Comparison of ENCODE assay signal across 26 cellular contexts in genomic region chr4:39054497-39054896, GRCh38. TPM values are rescaled to one million over a fixed set of nuclear protein-coding genes. Genes with fewer than 3 reads are reported as not detected.
A peak's percentile ranks its signal among the peaks of the same experiment; 100 is the strongest.
DNase-seq lines count a peak whose midpoint lies in the region; ATAC-seq, FAIRE-seq and TF ChIP-seq lines count a peak whose summit lies in the region.
"Had no signal": no experiment of that assay in that cellular context is flagged by ENCODE, and none has a peak within 500 bp of the region (broad histone marks: within the 10 kb centered on the region; RNA-seq: fewer than 3 reads in every experiment).

No MANE protein-coding gene starts in this region.

- TF ChIP-seq RAD21 in A549 (conservative IDR thresholded peaks at IDR 0.05 in 1 of 2, IDR thresholded peaks at IDR 0.05 in 1 of 2) = no peak

- FAIRE-seq in A549 (lab: Jason Lieb, UNC) (no peak), D721Med (lab: Jason Lieb, UNC) (peak; percentile 72)
- FAIRE-seq: frontal cortex, GM19239 had no signal

- no peak overlapping the region for H3K4me3 Mint-ChIP-seq in activated CD4-positive, alpha-beta memory T cell treated with anti-CD3 and anti-CD28 coated beads, Interleukin-2, amount 10 ng/mL, durations not matched to agents 7 days and 5 days
- H3K4me3 Mint-ChIP-seq: activated T-cell treated with anti-CD3 and anti-CD28 coated beads, Interleukin-2, amount 50 U/mL, for 24 hours; nephron had no signal

- TF ChIP-seq CTCF in A549 (IDR thresholded peaks at IDR 0.05) (no peak), D721Med (IDR thresholded peaks at IDR 0.05; ENCODE audit: insufficient read depth, missing control alignments) (no peak), omental fat pad (IDR thresholded peaks at IDR 0.05) (no peak)

- POLR2A ChIA-PET in A549 (lab: Yijun Ruan, JAX) = no interaction called here
- POLR2A ChIA-PET in activated CD4-positive, alpha-beta memory T cell treated with anti-CD3 and anti-CD28 coated beads, Interleukin-2, amount 10 ng/mL, durations not matched to agents 7 days and 5 days (lab: Charles Lee) = interaction anchor here (2.4 kb wide), 1 partner anchor 10 kb away, joined by 8 read pairs; no protein-coding TSS in a partner anchor

- peak overlapping the region; percentile 40; the same call in 2 of the 3 replicates for H3K4me2 ChIP-seq in A549

- H3K4me3 ChIP-seq in A549 = no peak overlapping the region
- H3K4me3 ChIP-seq: adrenal gland, colonic mucosa, esophagus muscularis mucosa, thyroid gland had no signal

- peaks cover 18% of the 10 kb centered on the region for H3K4me1 Mint-ChIP-seq in activated CD4-positive, alpha-beta memory T cell treated with anti-CD3 and anti-CD28 coated beads, Interleukin-2, amount 10 ng/mL, durations not matched to agents 7 days and 5 days
- H3K4me1 Mint-ChIP-seq: nephron had no signal

- H3K27ac Mint-ChIP-seq in activated CD4-positive, alpha-beta memory T cell treated with anti-CD3 and anti-CD28 coated beads, Interleukin-2, amount 10 ng/mL, durations not matched to agents 7 days and 5 days = no peak overlapping the region
- H3K27ac Mint-ChIP-seq: activated T-cell treated with anti-CD3 and anti-CD28 coated beads, Interleukin-2, amount 50 U/mL, for 24 hours; nephron had no signal

- H3K9me3 Mint-ChIP-seq in activated CD4-positive, alpha-beta memory T cell treated with anti-CD3 and anti-CD28 coated beads, Interleukin-2, amount 10 ng/mL, durations not matched to agents 7 days and 5 days = no peaks in the 10 kb centered on the region
- H3K9me3 Mint-ChIP-seq: activated T-cell treated with anti-CD3 and anti-CD28 coated beads, Interleukin-2, amount 50 U/mL, for 24 hours; nephron had no signal

- DNase-seq in A549 (ENCODE audit: low read depth in 1 of 2, low spot score in 1 of 2) = no peak
- DNase-seq in D721Med (ENCODE audit: insufficient read length, low spot score) = no peak
- peak; percentile 97 for DNase-seq in NCI-H82 treated with DMSO at 0.1 percent for 48 hours (lab: John Stamatoyannopoulos, UW; ENCODE audit: unreplicated experiment)
- DNase-seq in iris pigment epithelial cell (ENCODE audit: low read depth) = peak; percentile 21
- DNase-seq in activated CD4-positive, alpha-beta memory T cell treated with anti-CD3 and anti-CD28 coated beads, Interleukin-2, amount 10 ng/mL, durations not matched to agents 7 days and 5 days = no peak
- no peak for DNase-seq in omental fat pad (ENCODE audit: low spot score)
- no peak for DNase-seq in cortex of kidney (lab: John Stamatoyannopoulos, UW)
- DNase-seq: activated CD8-positive, alpha-beta memory T cell treated with anti-CD3 and anti-CD28 coated beads for 24 hours; activated naive CD4-positive, alpha-beta T cell; activated T-cell treated with anti-CD3 and anti-CD28 coated beads, Interleukin-2, amount 50 U/mL, for 24 hours; adrenal gland; Calu3; colonic mucosa; hippocampal formation; NCI-H1105; NCI-H2107; OCI-M1; stimulated activated naive CD8-positive, alpha-beta T cell treated with anti-CD3 and anti-CD28 coated beads, Interleukin-15, Interleukin-2, amounts not matched to agents 100 U/mL and 50 U/mL, for 24 hours; thyroid gland had no signal

- H3K27me3 Mint-ChIP-seq in activated CD4-positive, alpha-beta memory T cell treated with anti-CD3 and anti-CD28 coated beads, Interleukin-2, amount 10 ng/mL, durations not matched to agents 7 days and 5 days = no peaks in the 10 kb centered on the region
- H3K27me3 Mint-ChIP-seq: activated T-cell treated with anti-CD3 and anti-CD28 coated beads, Interleukin-2, amount 50 U/mL, for 24 hours had no signal

- H3K27ac ChIP-seq in A549 = peak overlapping the region in 1 of 2 experiments; percentile 56; a peak in 1 of 6 replicates
- H3K27ac ChIP-seq: adrenal gland, C4-2B, colonic mucosa, esophagus muscularis mucosa, thyroid gland had no signal

- TF ChIP-seq EP300 in A549 (IDR thresholded peaks at IDR 0.05) = no peak

- CTCF ChIA-PET in A549 (lab: Yijun Ruan, JAX) = interaction anchor here (0.7 kb wide), 1 partner anchor 153 kb away, joined by 3 read pairs; no protein-coding TSS in a partner anchor
- CTCF ChIA-PET in activated CD4-positive, alpha-beta memory T cell treated with anti-CD3 and anti-CD28 coated beads, Interleukin-2, amount 10 ng/mL, durations not matched to agents 7 days and 5 days (lab: Charles Lee) = interaction anchor here (1.3 kb wide), 1 partner anchor 14 kb away, joined by 3 read pairs; no protein-coding TSS in a partner anchor

- peaks cover 42% of the 10 kb centered on the region; the same call in 2 of the 3 replicates for H3K4me1 ChIP-seq in A549
- H3K4me1 ChIP-seq: adrenal gland, colonic mucosa, thyroid gland had no signal

- ATAC-seq in A549 (peak in 1 of 2 experiments; percentile 64; a peak in 4 of 6 replicates), GM21723 (IDR thresholded peaks at IDR 0.05; ENCODE audit: unreplicated experiment) (no peak), omental fat pad (ENCODE audit: low FRiP score) (no peak)
- ATAC-seq: sciatic nerve; stimulated activated naive CD8-positive, alpha-beta T cell treated with anti-CD3 and anti-CD28 coated beads, Interleukin-15, Interleukin-2, amounts not matched to agents 100 U/mL and 50 U/mL, for 24 hours had no signal

- H3K36me3 Mint-ChIP-seq in activated CD4-positive, alpha-beta memory T cell treated with anti-CD3 and anti-CD28 coated beads, Interleukin-2, amount 10 ng/mL, durations not matched to agents 7 days and 5 days (ENCODE audit: low read depth) = peaks cover 10% of the 10 kb centered on the region

- WGBS in A549 (ENCODE audit: missing lambda C conversion rate) = 77% methylated on average over 3 of the region's 3 CpGs

- TF ChIP-seq POLR2A in A549 (IDR thresholded peaks at IDR 0.05; ENCODE audit: low read length) = no peak

- H3K9me3 ChIP-seq in A549 = no peaks in the 10 kb centered on the region
- H3K9me3 ChIP-seq: adrenal gland, colonic mucosa, esophagus muscularis mucosa, thyroid gland had no signal

TF ChIP-seq in A549, 52 proteins besides CTCF, POLR2A, EP300 and RAD21 (continues in another document):
- TF ChIP-seq HES2 (IDR thresholded peaks at IDR 0.05) (no peak), BCL3 (IDR thresholded peaks at IDR 0.05) (no peak), MAZ (IDR thresholded peaks at IDR 0.05; ENCODE audit: borderline replicate concordance, low read depth, low read length) (no peak), NR3C1 (IDR thresholded peaks at IDR 0.05) (no peak), FOXS1 (CRISPR knock-in tag; IDR thresholded peaks at IDR 0.05) (no peak), EHMT2 (IDR thresholded peaks at IDR 0.05; ENCODE audit: low read depth) (no peak), RARB (CRISPR knock-in tag; IDR thresholded peaks at IDR 0.05) (no peak), ESRRA (IDR thresholded peaks at IDR 0.05; ENCODE audit: borderline replicate concordance, low read length) (no peak), KDM5A (IDR thresholded peaks at IDR 0.05) (no peak), GATA3 (IDR thresholded peaks at IDR 0.05; ENCODE audit: borderline replicate concordance) (no peak), ELK1 (IDR thresholded peaks at IDR 0.05; ENCODE audit: low read depth, low read length) (no peak), FOSB (CRISPR knock-in tag; IDR thresholded peaks at IDR 0.05) (no peak)

RNA-seq across cellular contexts. Expression of gene KLHL5, which starts 7.5 kb away (rescaled TPM):
- 98.6 and 108 TPM in 2 replicates for polyA plus RNA-seq in A549 (2011; rRNA removed)
- polyA plus RNA-seq in A549 (2012; cell fraction: cytosol; rRNA removed) = 30.1 and 34.1 TPM in 2 replicates
- polyA plus RNA-seq in A549 (2012; cell fraction: nucleus; rRNA removed) = 7.9 and 14.7 TPM in 2 replicates
- polyA plus RNA-seq in A549 (2017; fragmentation: RNase III; extraction: RNeasy Plus Mini Kit Qiagen cat#74134 plus additional on column Dnase treatment) = 51.9 to 63.2 TPM (median 62.4 TPM) in 3 replicates
- 93.3 and 111 TPM in 2 replicates for polyA minus RNA-seq in A549 (2011; rRNA and poly(A)+ RNA removed)
- total RNA-seq in activated CD4-positive, alpha-beta memory T cell treated with anti-CD3 and anti-CD28 coated beads, Interleukin-2, amount 10 ng/mL, durations not matched to agents 7 days and 5 days = 10 to 100 TPM; 36.6 to 36.7 TPM
- total RNA-seq in omental fat pad = 10 to 100 TPM; 26.1 to 67.1 (median 53.5) TPM

RNA-seq across cellular contexts. Expression of gene TMEM156, which starts 22.3 kb away (rescaled TPM):
- 38.5 and 45.1 TPM in 2 replicates for polyA plus RNA-seq in A549 (2011; rRNA removed)
- polyA plus RNA-seq in A549 (2012; cell fraction: cytosol; rRNA removed) = 5.4 TPM in 2 replicates
- 1.1 and 1.9 TPM in 2 replicates for polyA plus RNA-seq in A549 (2012; cell fraction: nucleus; rRNA removed)
- 9.2 to 10.9 TPM (median 10.4 TPM) in 3 replicates for polyA plus RNA-seq in A549 (2017; fragmentation: RNase III; extraction: RNeasy Plus Mini Kit Qiagen cat#74134 plus additional on column Dnase treatment)
- 4.4 and 5.7 TPM in 2 replicates for polyA minus RNA-seq in A549 (2011; rRNA and poly(A)+ RNA removed)
- 10 to 100 TPM; 27.6 to 28.2 TPM for total RNA-seq in activated CD4-positive, alpha-beta memory T cell treated with anti-CD3 and anti-CD28 coated beads, Interleukin-2, amount 10 ng/mL, durations not matched to agents 7 days and 5 days
- under 1 TPM in 1 of 4 donors, not detected in 3; 0.82 TPM for total RNA-seq in omental fat pad

Comparison
In these comparisons a context has a peak if more than half of its experiments do, and no peak if none do; other contexts are left out.
1. DNase-seq: peak in NCI-H82 treated with DMSO at 0.1 percent for 48 hours (single experiment) and iris pigment epithelial cell (single experiment); none in A549 (0 of 2), D721Med (single experiment), activated CD4-positive, alpha-beta memory T cell treated with anti-CD3 and anti-CD28 coated beads, Interleukin-2, amount 10 ng/mL, durations not matched to agents 7 days and 5 days (single experiment), omental fat pad (single experiment) and cortex of kidney (single experiment).
2. RNA of gene TMEM156, which starts 22.3 kb away (total RNA-seq): 27.6 to 28.2 TPM in activated CD4-positive, alpha-beta memory T cell treated with anti-CD3 and anti-CD28 coated beads, Interleukin-2, amount 10 ng/mL, durations not matched to agents 7 days and 5 days; 0.82 TPM in omental fat pad; every median in the first group is over 10 times any median in the second.